ENCODE assay signal across 8 cellular contexts in genomic region chr9:2623046-2623865, GRCh38. TPM values are rescaled to one million over a fixed set of nuclear protein-coding genes. Genes with fewer than 3 reads are reported as not detected.
DNase-seq lines count a peak whose midpoint lies in the region; ATAC-seq, FAIRE-seq and TF ChIP-seq lines count a peak whose summit lies in the region.

No MANE protein-coding gene starts in this region.

- H3K9ac ChIP-seq in BLaER1 treated with 17β-estradiol and CSF1 and Interleukin-3, amounts not matched to agents 10 nM and 100 nM = peak overlapping the region; percentile 87 to 97 (median 92)

- H3K4me2 ChIP-seq in BLaER1 treated with 17β-estradiol and CSF1 and Interleukin-3, amounts not matched to agents 10 nM and 100 nM = peak overlapping the region; percentile 88 to 98 (median 95)

- TF ChIP-seq CTCF in bronchial epithelial cell (IDR thresholded peaks at IDR 0.05; ENCODE audit: insufficient read depth, low read length, severe bottlenecking) (no peak), retinal pigment epithelial cell (conservative IDR thresholded peaks at IDR 0.05; ENCODE audit: low read depth, low read length) (no peak)

- H3K4me1 ChIP-seq in BLaER1 treated with 17β-estradiol and CSF1 and Interleukin-3, amounts not matched to agents 10 nM and 100 nM = peaks cover 24 to 43% (median 38%) of the 10 kb centered on the region in 10 experiments

- peaks cover 4 to 61% (median 17%) of the 10 kb centered on the region in 11 experiments; a peak in 15 of 22 replicates for H4K20me1 ChIP-seq in BLaER1 treated with 17β-estradiol and CSF1 and Interleukin-3, amounts not matched to agents 10 nM and 100 nM

- H3K9me3 ChIP-seq in BLaER1 treated with 17β-estradiol and CSF1 and Interleukin-3, amounts not matched to agents 10 nM and 100 nM (replicated peaks in 1 of 11) = peaks cover 0 to 4% (median 0%) of the 10 kb centered on the region in 11 experiments; a peak in 2 of 22 replicates

- peak; percentile 3 for ATAC-seq in GM21390 (IDR thresholded peaks at IDR 0.05; ENCODE audit: unreplicated experiment)
- no peak for ATAC-seq in HG03469 (IDR thresholded peaks at IDR 0.05; ENCODE audit: unreplicated experiment)

- FAIRE-seq in bronchial epithelial cell (lab: Jason Lieb, UNC) = no peak

- peaks cover 0 to 43% (median 8%) of the 10 kb centered on the region in 11 experiments; a peak in 8 of 22 replicates for H3K36me3 ChIP-seq in BLaER1 treated with 17β-estradiol and CSF1 and Interleukin-3, amounts not matched to agents 10 nM and 100 nM
- no peaks in the 10 kb centered on the region for H3K36me3 ChIP-seq in bronchial epithelial cell (ENCODE audit: control insufficient read depth, insufficient read depth, low read length)

- peak overlapping the region; percentile 80 to 93 (median 89) for H3K4me3 ChIP-seq in BLaER1 treated with 17β-estradiol and CSF1 and Interleukin-3, amounts not matched to agents 10 nM and 100 nM
- H3K4me3 ChIP-seq in bronchial epithelial cell (ENCODE audit: low read depth, low read length) = peak overlapping the region; percentile 80
- peak overlapping the region; percentile 73 for H3K4me3 ChIP-seq in retinal pigment epithelial cell (ENCODE audit: low read length)

- DNase-seq in NCI-H69 (lab: John Stamatoyannopoulos, UW) = peak; percentile 84
- DNase-seq in bronchial epithelial cell (ENCODE audit: low read depth) = peak; percentile 94
- peak; percentile 49 for DNase-seq in iPS-NIHi7 (ENCODE audit: extremely low spot score)
- no peak for DNase-seq in retinal pigment epithelial cell (ENCODE audit: low read depth)
- DNase-seq in HUDEP-2 (lab: John Stamatoyannopoulos, UW; ENCODE audit: unreplicated experiment in 76 of 76) = no peak

- H3K27ac ChIP-seq in BLaER1 treated with 17β-estradiol and CSF1 and Interleukin-3, amounts not matched to agents 10 nM and 100 nM = peak overlapping the region; percentile 67 to 94 (median 91)

- no peaks in the 10 kb centered on the region for H3K27me3 ChIP-seq in BLaER1 treated with 17β-estradiol and CSF1 and Interleukin-3, amounts not matched to agents 10 nM and 100 nM
- no peaks in the 10 kb centered on the region for H3K27me3 ChIP-seq in bronchial epithelial cell (ENCODE audit: control insufficient read depth, insufficient read depth, low read length)

RNA-seq across cellular contexts. Expression of gene VLDLR, which starts 1.7 kb away (rescaled TPM):
- 26.9 and 48.5 TPM in 2 replicates for total RNA-seq in bronchial epithelial cell

Comparison
In these comparisons a context has a peak if more than half of its experiments do, and no peak if none do; other contexts are left out.
1. DNase-seq: peak in NCI-H69 (single experiment), bronchial epithelial cell (single experiment) and iPS-NIHi7 (single experiment); none in retinal pigment epithelial cell (single experiment) and HUDEP-2 (0 of 76).
2. Peak in every context shown above with its lines, with median percentiles within 50 percentile points of each other: H3K4me3 ChIP-seq.